Comparison of ENCODE assay signal across 8 cellular contexts in the genomic region with DNA sequence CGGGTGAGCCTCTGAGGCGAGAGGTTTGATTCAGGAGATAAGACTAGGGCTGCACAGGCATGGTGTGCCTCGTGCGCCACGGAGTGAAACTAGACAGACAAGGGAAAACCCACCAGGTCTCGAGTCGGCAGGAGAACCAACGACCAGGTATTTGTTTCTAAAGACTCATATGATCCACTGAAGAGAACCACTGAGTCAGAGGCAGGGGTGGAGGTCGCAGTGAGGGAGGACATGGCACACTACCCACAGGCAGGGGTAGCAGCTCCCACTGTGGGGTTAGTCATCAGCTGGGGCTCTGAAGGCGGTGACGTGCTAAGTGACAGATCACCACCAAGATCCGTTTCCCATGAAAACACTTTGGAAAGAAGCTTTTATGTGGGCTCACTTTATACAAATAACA. TPM values are rescaled to one million over a fixed set of nuclear protein-coding genes. Genes with fewer than 3 reads are reported as not detected.
DNase-seq lines count a peak whose midpoint lies in the region; ATAC-seq and TF ChIP-seq lines count a peak whose summit lies in the region.

No MANE protein-coding gene starts in this region.

- TF ChIP-seq CTCF in fibroblast of lung (conservative IDR thresholded peaks at IDR 0.05 in 1 of 2, IDR thresholded peaks at IDR 0.05 in 1 of 2; ENCODE audit: low read depth in 1 of 2, low read length in 2 of 2) = no peak

- peak; percentile 66 for ATAC-seq in HG02938 (IDR thresholded peaks at IDR 0.05; ENCODE audit: unreplicated experiment)
- no peak for ATAC-seq in GM21447 (IDR thresholded peaks at IDR 0.05; ENCODE audit: unreplicated experiment)

- H2AFZ ChIP-seq in fibroblast of lung (ENCODE audit: low read length) = no peak overlapping the region

- H3K27ac ChIP-seq in fibroblast of lung (ENCODE audit: insufficient read depth, low read length) = peak overlapping the region; percentile 89

- H3K27me3 ChIP-seq in fibroblast of lung (ENCODE audit: control insufficient read depth, insufficient read depth, low read length) = no peaks in the 10 kb centered on the region

- peaks cover 83% of the 10 kb centered on the region for H3K79me2 ChIP-seq in fibroblast of lung (ENCODE audit: control insufficient read depth, insufficient read depth, low read length)

- H3K4me1 ChIP-seq in fibroblast of lung (ENCODE audit: control insufficient read depth, extremely low read depth, insufficient read depth, low read length) = peaks cover 40% of the 10 kb centered on the region

- H3K9ac ChIP-seq in fibroblast of lung (ENCODE audit: insufficient read depth, low read length) = peak overlapping the region; percentile 53

- peak overlapping the region; percentile 64 for H3K4me2 ChIP-seq in fibroblast of lung (ENCODE audit: extremely low read depth, insufficient read depth, low read length)

- H3K4me3 ChIP-seq in fibroblast of lung (replicated peaks in 1 of 4; ENCODE audit: control extremely low read depth in 1 of 4, insufficient read depth in 1 of 4, low read depth in 3 of 4, low read length in 4 of 4) = peak overlapping the region; percentile 13 to 29 (median 16)

- no peaks in the 10 kb centered on the region for H3K9me3 ChIP-seq in fibroblast of lung (ENCODE audit: control insufficient read depth, insufficient read depth, low read depth, low read length)

- H4K20me1 ChIP-seq in fibroblast of lung (ENCODE audit: control insufficient read depth, extremely low read depth, insufficient read depth, low read length) = no peaks in the 10 kb centered on the region

- peak; percentile 52 to 70 (median 62) for DNase-seq in activated CD8-positive, alpha-beta memory T cell treated with anti-CD3 and anti-CD28 coated beads for 48 hours (ENCODE audit: low read depth in 2 of 3, low spot score in 2 of 3)
- DNase-seq in fibroblast of lung (ENCODE audit: low read depth in 2 of 2) (peak; percentile 89 to 91), SHP77 treated with DMSO at 0.1 percent for 48 hours (lab: John Stamatoyannopoulos, UW) (no peak), RPMI8226 (no peak), NCI-H524 treated with DMSO at 0.1 percent for 48 hours (lab: John Stamatoyannopoulos, UW) (no peak)
- peak; percentile 64 for DNase-seq in stimulated activated CD8-positive, alpha-beta memory T cell treated with anti-CD3 and anti-CD28 coated beads, Interleukin-12 subunit alpha, Interleukin-12 subunit beta, amount 100 ng/mL, for 4 hours (ENCODE audit: low read depth)

- H3K36me3 ChIP-seq in fibroblast of lung (ENCODE audit: control insufficient read depth, insufficient read depth, low read length) = no peaks in the 10 kb centered on the region

RNA-seq across cellular contexts. Expression of gene CHSY1, which starts 45.7 kb away (rescaled TPM):
- total RNA-seq in fibroblast of lung = 26.7 and 28.6 TPM in 2 replicates
- polyA plus RNA-seq in fibroblast of lung = 52.1 and 57.0 TPM in 2 replicates
- 33.9 and 40.6 TPM in 2 replicates for polyA plus RNA-seq in fibroblast of lung (2012)
- polyA minus RNA-seq in fibroblast of lung (ENCODE audit: low replicate concordance) = 31.2 and 42.2 TPM in 2 replicates

Comparison
In these comparisons a context has a peak if more than half of its experiments do, and no peak if none do; other contexts are left out.
1. DNase-seq: peak in activated CD8-positive, alpha-beta memory T cell treated with anti-CD3 and anti-CD28 coated beads for 48 hours (3 of 3), fibroblast of lung (2 of 2) and stimulated activated CD8-positive, alpha-beta memory T cell treated with anti-CD3 and anti-CD28 coated beads, Interleukin-12 subunit alpha, Interleukin-12 subunit beta, amount 100 ng/mL, for 4 hours (single experiment); none in SHP77 treated with DMSO at 0.1 percent for 48 hours (single experiment), RPMI8226 (single experiment) and NCI-H524 treated with DMSO at 0.1 percent for 48 hours (single experiment).